ENCODE assay signal across 9 cellular contexts in the genomic region with DNA sequence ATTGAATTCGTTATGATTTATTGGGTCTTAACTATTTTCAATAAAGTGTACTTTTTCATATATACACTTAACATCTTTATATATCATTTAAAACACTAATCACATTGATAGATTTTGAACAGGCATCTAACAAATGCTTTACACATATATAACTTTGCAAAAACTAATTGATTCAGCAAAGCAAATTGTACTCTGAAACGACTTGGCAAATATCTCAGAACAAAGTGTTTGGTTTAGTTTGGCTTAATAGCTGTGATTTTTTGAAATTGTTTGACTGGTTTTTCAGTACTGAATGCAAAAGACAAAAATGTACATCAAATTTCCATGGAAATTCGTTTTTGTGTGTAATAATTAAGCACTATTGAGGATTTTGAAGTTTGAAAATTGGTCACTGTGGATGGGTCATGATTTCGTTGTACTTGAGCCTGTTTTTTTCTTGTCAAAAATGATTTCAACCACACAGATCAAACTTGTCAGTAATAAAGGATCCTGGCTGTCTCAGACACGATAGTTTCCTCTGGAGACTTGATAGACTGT.
"Had no signal": no experiment of that assay in that cellular context is flagged by ENCODE, and none has a peak within 500 bp of the region (broad histone marks: within the 10 kb centered on the region; RNA-seq: fewer than 3 reads in every experiment).

No MANE protein-coding gene starts in this region.

- H3K27ac ChIP-seq: HL-60, KMS-11 had no signal

- ATAC-seq: GM23338 had no signal

- H3K4me2 ChIP-seq: GM23338, KMS-11 had no signal

- DNase-seq: H9, HCEC 1CT, IMR-90, KBM-7 had no signal

- H3K9ac ChIP-seq: KMS-11 had no signal

- H2AFZ ChIP-seq: GM23338 had no signal

- FAIRE-seq: H1, H54 had no signal

- H3K4me3 ChIP-seq: GM23338 had no signal
